1 cellular context compared by ENCODE assay signal in genomic region chr4:26173619-26174018, GRCh38.
TF ChIP-seq lines count a peak whose summit lies in the region.

No MANE protein-coding gene starts in this region.

TF ChIP-seq in GM23338, 12 proteins besides CTCF, POLR2A, EP300 and RAD21 (continued from another document):
- no peak for TF ChIP-seq ETS1 (IDR thresholded peaks at IDR 0.05)
- no peak for TF ChIP-seq ZNF331 (CRISPR knock-in tag; IDR thresholded peaks at IDR 0.05; ENCODE audit: low read depth)
- no peak for TF ChIP-seq ZNF462 (CRISPR knock-in tag; IDR thresholded peaks at IDR 0.05)
- no peak for TF ChIP-seq STAT1 (IDR thresholded peaks at IDR 0.05; ENCODE audit: unreplicated experiment)
- TF ChIP-seq ZNF114 (CRISPR knock-in tag; IDR thresholded peaks at IDR 0.05), result no peak
- no peak for TF ChIP-seq REST (IDR thresholded peaks at IDR 0.05; ENCODE audit: unreplicated experiment)
- no peak for TF ChIP-seq POLR2AphosphoS5 (IDR thresholded peaks at IDR 0.05; ENCODE audit: low read depth)
- TF ChIP-seq EZH2 (IDR thresholded peaks at IDR 0.05; ENCODE audit: low read depth, unreplicated experiment), result no peak
TF ChIP-seq in GM23338: peak in this region for 0.
